Comparison of ENCODE assay signal across 13 cellular contexts in the genomic region with DNA sequence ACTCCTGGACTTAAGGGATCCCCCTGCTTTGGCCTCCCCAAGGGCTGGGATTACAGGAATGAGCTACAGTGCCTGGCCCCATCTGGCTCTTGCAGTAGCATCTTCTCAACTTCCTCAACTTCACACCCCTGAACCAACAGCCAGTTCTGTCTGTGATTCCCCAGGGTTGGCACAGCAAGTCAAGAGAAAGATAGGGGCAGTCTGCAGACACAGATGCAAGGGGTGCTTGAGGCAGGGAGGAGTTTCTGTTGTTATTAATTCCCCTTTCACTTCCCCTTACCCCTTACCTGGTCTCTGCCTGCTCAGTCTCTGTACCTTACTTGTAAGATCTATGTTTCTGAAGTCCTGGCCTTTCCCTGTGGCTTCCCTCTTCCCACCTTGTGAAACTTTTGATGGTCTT. TPM values are rescaled to one million over a fixed set of nuclear protein-coding genes. Genes with fewer than 3 reads are reported as not detected.
DNase-seq lines count a peak whose midpoint lies in the region; ATAC-seq and TF ChIP-seq lines count a peak whose summit lies in the region.
"Had no signal": no experiment of that assay in that cellular context is flagged by ENCODE, and none has a peak within 500 bp of the region (broad histone marks: within the 10 kb centered on the region; RNA-seq: fewer than 3 reads in every experiment).

No MANE protein-coding gene starts in this region.

- TF ChIP-seq CTCF in Peyer's patch (IDR thresholded peaks at IDR 0.05) (no peak), endodermal cell (conservative IDR thresholded peaks at IDR 0.05) (no peak), upper lobe of right lung (IDR thresholded peaks at IDR 0.05) (no peak)

- no peaks in the 10 kb centered on the region for H3K27me3 ChIP-seq in Peyer's patch
- H3K27me3 ChIP-seq in endodermal cell (ENCODE audit: control insufficient read depth, insufficient read depth, low read length, poor library complexity, severe bottlenecking) = no peaks in the 10 kb centered on the region
- no peaks in the 10 kb centered on the region for H3K27me3 ChIP-seq in upper lobe of right lung
- H3K27me3 ChIP-seq: body of pancreas, MG63, SJSA1, suprapubic skin had no signal

- H3K27me3 Mint-ChIP-seq in endodermal cell (ENCODE audit: insufficient read depth) = no peaks in the 10 kb centered on the region

- no peak overlapping the region for H3K9ac ChIP-seq in endodermal cell (ENCODE audit: extremely low read depth, low read length, poor library complexity, severe bottlenecking)

- peaks cover 12% of the 10 kb centered on the region for H3K4me1 Mint-ChIP-seq in endodermal cell

- no peak for TF ChIP-seq POLR2A in Peyer's patch (IDR thresholded peaks at IDR 0.05)

- DNase-seq in Peyer's patch (peak in 2 of 3 donors; percentile 60 to 65), NCI-H2107 (lab: John Stamatoyannopoulos, UW) (no peak), endodermal cell (no peak), NK-92 (lab: John Stamatoyannopoulos, UW; ENCODE audit: unreplicated experiment) (no peak), upper lobe of right lung (no peak)
- DNase-seq: body of pancreas, foreskin fibroblast, MG63 had no signal

- no peaks in the 10 kb centered on the region for H3K36me3 Mint-ChIP-seq in endodermal cell (ENCODE audit: low read depth)

- intact Hi-C loops in upper lobe of right lung (cut with DNase I) = no loop called here

- no peak overlapping the region for H3K4me3 Mint-ChIP-seq in endodermal cell

- no peak overlapping the region for H3K4me3 ChIP-seq in Peyer's patch
- H3K4me3 ChIP-seq in endodermal cell (ENCODE audit: low read length) = no peak overlapping the region
- H3K4me3 ChIP-seq in upper lobe of right lung = no peak overlapping the region
- H3K4me3 ChIP-seq: body of pancreas, MG63, SJSA1, suprapubic skin had no signal

- H3K27ac ChIP-seq in Peyer's patch (no peak overlapping the region), endodermal cell (ENCODE audit: low read depth, low read length) (no peak overlapping the region), upper lobe of right lung (no peak overlapping the region)
- H3K27ac ChIP-seq: body of pancreas, SJSA1, suprapubic skin had no signal

- H3K9me3 ChIP-seq in Peyer's patch (no peaks in the 10 kb centered on the region), endodermal cell (ENCODE audit: control insufficient read depth, low read length) (peaks cover 8% of the 10 kb centered on the region), upper lobe of right lung (no peaks in the 10 kb centered on the region)
- H3K9me3 ChIP-seq: body of pancreas, MG63, SJSA1, suprapubic skin had no signal

- no peak overlapping the region for H3K27ac Mint-ChIP-seq in endodermal cell

- ATAC-seq in GM18511 (IDR thresholded peaks at IDR 0.05; ENCODE audit: unreplicated experiment) (peak; percentile 100), GM21423 (IDR thresholded peaks at IDR 0.05; ENCODE audit: unreplicated experiment) (peak; percentile 99), HG03097 (IDR thresholded peaks at IDR 0.05; ENCODE audit: low FRiP score, unreplicated experiment) (peak; percentile 97), upper lobe of right lung (no peak)
- ATAC-seq: body of pancreas had no signal

- peaks cover 5% of the 10 kb centered on the region for H3K9me3 Mint-ChIP-seq in endodermal cell

- no peaks in the 10 kb centered on the region for H3K36me3 ChIP-seq in Peyer's patch
- no peaks in the 10 kb centered on the region for H3K36me3 ChIP-seq in endodermal cell (ENCODE audit: control insufficient read depth, insufficient read depth, low read length)
- no peaks in the 10 kb centered on the region for H3K36me3 ChIP-seq in upper lobe of right lung
- H3K36me3 ChIP-seq: MG63, SJSA1, suprapubic skin had no signal

- H3K4me1 ChIP-seq in Peyer's patch (no peaks in the 10 kb centered on the region), endodermal cell (ENCODE audit: control insufficient read depth, insufficient read depth, low read length) (peaks cover 10% of the 10 kb centered on the region), upper lobe of right lung (no peaks in the 10 kb centered on the region)
- H3K4me1 ChIP-seq: body of pancreas, SJSA1, suprapubic skin had no signal

RNA-seq across cellular contexts. Expression of a gene that starts 54.1 kb away (rescaled TPM):
- total RNA-seq in Peyer's patch (10 to 100 TPM; 16.5 to 37.1 (median 23.2) TPM), endodermal cell (10 to 100 TPM; 60.1 to 68.4 TPM), upper lobe of right lung (24.8 TPM)
- polyA plus RNA-seq in endodermal cell (2013, experiment 1 of 2) = 80.9 TPM
- 75.9 TPM for polyA plus RNA-seq in endodermal cell (2013, experiment 2 of 2)

Comparison
In these comparisons a context has a peak if more than half of its experiments do, and no peak if none do; other contexts are left out.
1. DNase-seq: peak in Peyer's patch (2 of 3); none in NCI-H2107 (single experiment), endodermal cell (single experiment), NK-92 (single experiment) and upper lobe of right lung (single experiment).